ENCODE assay signal across 23 cellular contexts in the genomic region with DNA sequence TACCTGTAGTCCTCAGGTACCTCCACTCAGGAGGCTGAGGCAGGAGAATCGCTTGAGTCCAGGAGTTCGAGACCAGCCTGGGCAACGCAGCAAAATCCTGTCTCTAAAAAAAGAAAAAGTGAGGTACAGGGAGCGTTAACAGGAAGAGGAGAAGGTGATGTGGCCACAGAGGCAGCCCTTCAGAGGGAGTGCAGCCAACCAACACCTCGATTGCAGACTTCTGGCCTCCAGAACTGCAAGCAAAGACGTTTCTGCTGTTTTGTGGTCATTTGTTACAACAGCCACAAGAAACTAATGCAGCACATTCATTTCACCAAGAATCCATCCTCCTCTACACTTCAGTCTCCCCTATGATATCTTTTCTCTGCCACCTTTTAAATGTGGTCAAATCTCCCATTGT.
"Had no signal": no experiment of that assay in that cellular context is flagged by ENCODE, and none has a peak within 500 bp of the region (broad histone marks: within the 10 kb centered on the region; RNA-seq: fewer than 3 reads in every experiment).

No MANE protein-coding gene starts in this region.

- H3K27ac Mint-ChIP-seq: activated naive CD8-positive, alpha-beta T cell treated with anti-CD3 and anti-CD28 coated beads, Interleukin-2, amount 50 U/mL, for 24 hours; activated T-helper 2 cell treated with anti-CD3 and anti-CD28 coated beads, Interferon-gamma antibody, Interleukin-2, Interleukin-4, amounts not matched to agents 10 μg/mL and 5 μg/mL and 100 μg/mL, durations not matched to agents 14 hours and 24 hours and 36 hours; dendritic cell treated with granulocyte-macrophage colony-stimulating factor and Interleukin-4, amounts not matched to agents 40 ng/mL and 50 ng/mL, for 4 days; mesothelial cell of epicardium; natural killer cell; stimulated activated naive CD8-positive, alpha-beta T cell treated with anti-CD3 and anti-CD28 coated beads, Interleukin-15, Interleukin-2, amounts not matched to agents 100 ng/mL and 50 ng/mL, for 24 hours had no signal

- H3K27ac ChIP-seq: neutrophil, pancreas, thyroid gland, upper lobe of right lung had no signal

- H3K36me3 Mint-ChIP-seq: mesothelial cell of epicardium, natural killer cell had no signal

- H3K4me3 Mint-ChIP-seq: activated naive CD8-positive, alpha-beta T cell treated with anti-CD3 and anti-CD28 coated beads, Interleukin-2, amount 50 U/mL, for 24 hours; activated T-cell treated with anti-CD3 and anti-CD28 coated beads, Interleukin-2, amount 50 U/mL, for 4 hours; dendritic cell treated with granulocyte-macrophage colony-stimulating factor and Interleukin-4, amounts not matched to agents 40 ng/mL and 50 ng/mL, for 4 days; mesothelial cell of epicardium; stimulated activated naive CD8-positive, alpha-beta T cell treated with anti-CD3 and anti-CD28 coated beads, Interleukin-15, Interleukin-2, amounts not matched to agents 100 ng/mL and 50 ng/mL, for 24 hours had no signal

- DNase-seq: activated CD4-positive, alpha-beta T cell treated with anti-CD3 and anti-CD28 coated beads for 4 hours; activated CD4-positive, alpha-beta T cell treated with anti-CD3 and anti-CD28 coated beads, Interleukin-2, amount 50 U/mL, for 48 hours; activated CD4-positive, CD25-positive, alpha-beta regulatory T cell; activated naive CD4-positive, alpha-beta T cell treated with Interleukin-2 at 50 U/mL for 16 hours; activated naive CD8-positive, alpha-beta T cell treated with anti-CD3 and anti-CD28 coated beads, Interleukin-2, amount 50 U/mL, for 24 hours; activated T-cell treated with anti-CD3 and anti-CD28 coated beads, Interleukin-2, amount 50 U/mL, for 4 hours; effector CD4-positive, alpha-beta T cell; erythroblast; foreskin fibroblast; natural killer cell; pancreas; right cardiac atrium; stimulated activated CD4-positive, alpha-beta T cell treated with anti-CD3 and anti-CD28 coated beads, Interleukin-4, amount 100 ng/mL, for 4 hours; substantia nigra; thyroid gland; upper lobe of right lung had no signal

- H3K36me3 ChIP-seq: neutrophil, pancreas, thyroid gland, upper lobe of right lung had no signal

- ATAC-seq: activated naive CD8-positive, alpha-beta T cell treated with anti-CD3 and anti-CD28 coated beads, Interleukin-2, amount 50 U/mL, for 24 hours; activated T-cell treated with anti-CD3 and anti-CD28 coated beads, Interleukin-2, amount 50 U/mL, for 4 hours; left lobe of liver; pancreas; right cardiac atrium; upper lobe of right lung had no signal

- H3K4me1 Mint-ChIP-seq: activated naive CD8-positive, alpha-beta T cell treated with anti-CD3 and anti-CD28 coated beads, Interleukin-2, amount 50 U/mL, for 24 hours had no signal

- H3K27me3 ChIP-seq: neutrophil, pancreas, thyroid gland, upper lobe of right lung had no signal

- H3K4me1 ChIP-seq: pancreas, thyroid gland had no signal

- H3K9me3 Mint-ChIP-seq: activated naive CD8-positive, alpha-beta T cell treated with anti-CD3 and anti-CD28 coated beads, Interleukin-2, amount 50 U/mL, for 24 hours; activated T-cell treated with anti-CD3 and anti-CD28 coated beads, Interleukin-2, amount 50 U/mL, for 4 hours; activated T-helper 2 cell treated with anti-CD3 and anti-CD28 coated beads, Interferon-gamma antibody, Interleukin-2, Interleukin-4, amounts not matched to agents 10 μg/mL and 5 μg/mL and 100 μg/mL, durations not matched to agents 14 hours and 24 hours and 36 hours; dendritic cell treated with granulocyte-macrophage colony-stimulating factor and Interleukin-4, amounts not matched to agents 40 ng/mL and 50 ng/mL, for 4 days; natural killer cell; stimulated activated naive CD8-positive, alpha-beta T cell treated with anti-CD3 and anti-CD28 coated beads, Interleukin-15, Interleukin-2, amounts not matched to agents 100 ng/mL and 50 ng/mL, for 24 hours had no signal

- H3K4me3 ChIP-seq: lung, pancreas, thyroid gland, upper lobe of right lung had no signal

- H3K9me3 ChIP-seq: neutrophil, pancreas, thyroid gland, upper lobe of right lung had no signal
